ENCODE assay signal across 15 cellular contexts in genomic region chr7:94741179-94741578, GRCh38.
DNase-seq lines count a peak whose midpoint lies in the region; ATAC-seq, FAIRE-seq and TF ChIP-seq lines count a peak whose summit lies in the region.
"Had no signal": no experiment of that assay in that cellular context is flagged by ENCODE, and none has a peak within 500 bp of the region (broad histone marks: within the 10 kb centered on the region; RNA-seq: fewer than 3 reads in every experiment).

No MANE protein-coding gene starts in this region.

- H3K79me2 ChIP-seq in HepG2 (ENCODE audit: insufficient read depth, low read length): no peaks in the 10 kb centered on the region

- CTCF ChIA-PET in HepG2 (lab: Yijun Ruan, JAX; ENCODE audit: low intra/inter-chr PET ratio, low total read pairs): no interaction called here

- intact Hi-C loops in HepG2 (cut with micrococcal nuclease; ENCODE audit: unreplicated experiment) (no loop called here), right lobe of liver (cut with DNase I) (no loop called here), psoas muscle (cut with DNase I) (no loop called here)

- no peak for ATAC-seq in HepG2
- ATAC-seq in right lobe of liver: no peak
- no peak for ATAC-seq in psoas muscle

- no peak overlapping the region for H3K4me3 ChIP-seq in HepG2 (replicated peaks in 1 of 3; ENCODE audit: insufficient read depth in 1 of 3, low read depth in 2 of 3, low read length in 3 of 3)
- no peak overlapping the region for H3K4me3 ChIP-seq in right lobe of liver
- H3K4me3 ChIP-seq in fibroblast of mammary gland (ENCODE audit: control insufficient read depth, low read depth, low read length): no peak overlapping the region
- no peak overlapping the region for H3K4me3 ChIP-seq in psoas muscle

- WGBS in HepG2 (ENCODE audit: low lambda C conversion rate): 10% methylated on average over 2 of the region's 2 CpGs
- WGBS in right lobe of liver (ENCODE audit: insufficient coverage, low coverage, low lambda C conversion rate, missing lambda C conversion rate): 38% methylated on average over 2 of the region's 2 CpGs
- WGBS in psoas muscle, 3 donors: 29 to 40% (median 39%) methylated on average over 2 of the region's 2 CpGs

- no peaks in the 10 kb centered on the region for H4K20me1 ChIP-seq in HepG2 (ENCODE audit: insufficient read depth, low read length)

- no peak overlapping the region for H2AFZ ChIP-seq in HepG2 (ENCODE audit: low read length)

- TF ChIP-seq EP300 in HepG2 (IDR thresholded peaks at IDR 0.05; ENCODE audit: low read depth in 2 of 2, low read length in 2 of 2) (no peak), HepG2 (CRISPR knock-in tag; IDR thresholded peaks at IDR 0.05; ENCODE audit: borderline replicate concordance) (no peak)

- H3K9ac ChIP-seq in HepG2 (ENCODE audit: insufficient read depth, low read depth, low read length): no peak overlapping the region

- no peak for TF ChIP-seq RAD21 in HepG2 (CRISPR knock-in tag; IDR thresholded peaks at IDR 0.05)

- TF ChIP-seq CTCF in HepG2 (CRISPR knock-in tag; IDR thresholded peaks at IDR 0.05) (no peak), right lobe of liver (IDR thresholded peaks at IDR 0.05) (no peak), fibroblast of mammary gland (conservative IDR thresholded peaks at IDR 0.05; ENCODE audit: control insufficient read depth, insufficient read depth, low read depth, low read length) (no peak), psoas muscle (IDR thresholded peaks at IDR 0.05) (no peak)

- in situ Hi-C loops in HepG2 (cut with HindIII; ENCODE audit: extremely low pct_ligation_motif_present, low pct_unique_long_range_greater_than_20kb): no loop called here
- in situ Hi-C loops in SK-MEL-5 (cut with HindIII; ENCODE audit: low pct_unique_long_range_greater_than_20kb, low sequenced_read_pairs): no loop called here

- TF ChIP-seq POLR2A in HepG2 (IDR thresholded peaks at IDR 0.05; ENCODE audit: insufficient read depth in 1 of 2, low read depth in 2 of 2, low read length in 2 of 2): no peak
- no peak for TF ChIP-seq POLR2A in right lobe of liver (IDR thresholded peaks at IDR 0.05)

- no TSS peak for BruUV-seq in HepG2 (replicated peaks; lab: Mats Ljungman, UMichigan)

- peak; percentile 8 for FAIRE-seq in HepG2 (lab: Jason Lieb, UNC)

- no peaks in the 10 kb centered on the region for H3K9me3 ChIP-seq in HepG2 (ENCODE audit: low read length)
- H3K9me3 ChIP-seq in right lobe of liver: no peaks in the 10 kb centered on the region
- H3K9me3 ChIP-seq in psoas muscle: no peaks in the 10 kb centered on the region

- POLR2A ChIA-PET in HepG2 (lab: Yijun Ruan, JAX): no interaction called here

- H3K4me2 ChIP-seq in HepG2 (ENCODE audit: low read depth, low read length): no peak overlapping the region

- H3K36me3 ChIP-seq in HepG2 (replicated peaks in 1 of 2; ENCODE audit: control insufficient read depth in 1 of 2, insufficient read depth in 2 of 2, low read length in 2 of 2) (no peaks in the 10 kb centered on the region), right lobe of liver (no peaks in the 10 kb centered on the region), psoas muscle (ENCODE audit: insufficient read depth in 1 of 2, low read depth in 1 of 2) (no peaks in the 10 kb centered on the region)

- H3K27ac ChIP-seq in HepG2 (ENCODE audit: extremely low read length, insufficient read depth, low read length) (no peak overlapping the region), right lobe of liver (no peak overlapping the region), psoas muscle (no peak overlapping the region)

- DNase-seq in HepG2 (ENCODE audit: low spot score): peak; percentile 7
- no peak for DNase-seq in right lobe of liver
- peak; percentile 27 for DNase-seq in SK-MEL-5 (ENCODE audit: low read depth, low spot score)
- peak; percentile 4 for DNase-seq in fibroblast of mammary gland (ENCODE audit: low read depth)
- no peak for DNase-seq in psoas muscle
- no peak for DNase-seq in SIG-M5 (lab: John Stamatoyannopoulos, UW)
- DNase-seq in Ammon's horn (ENCODE audit: low spot score): no peak
- DNase-seq: COR-L47, H9, NCI-H1048, NCI-H1436 treated with DMSO at 0.1 percent for 48 hours, NCI-H2081 treated with DMSO at 0.1 percent for 48 hours, NCI-H2227 treated with DMSO at 0.1 percent for 48 hours, NCI-H526 treated with DMSO at 0.1 percent for 48 hours, SW 1271 had no signal

- H3K4me1 ChIP-seq in HepG2 (ENCODE audit: insufficient read depth, low read length): 0 out of 2 replicates have a peak, but pooled peaks cover 5% of the 10 kb centered on the region
- H3K4me1 ChIP-seq in right lobe of liver: no peaks in the 10 kb centered on the region
- no peaks in the 10 kb centered on the region for H3K4me1 ChIP-seq in psoas muscle

- H3K27me3 ChIP-seq in HepG2 (ENCODE audit: control insufficient read depth in 1 of 2, insufficient read depth in 2 of 2, low read length in 2 of 2) (peaks cover 0 to 6% of the 10 kb centered on the region in 2 experiments; a peak in 1 of 5 replicates), right lobe of liver (no peaks in the 10 kb centered on the region), psoas muscle (ENCODE audit: insufficient read depth in 3 of 3, low read length in 2 of 3) (no peaks in the 10 kb centered on the region)

TF ChIP-seq in HepG2, 621 proteins besides CTCF, POLR2A, EP300 and RAD21:
- TF ChIP-seq TOE1 (CRISPR knock-in tag; IDR thresholded peaks at IDR 0.05): no peak
- peak; percentile 74; the same call in 1 of the 2 replicates for TF ChIP-seq SIX1 (CRISPR knock-in tag; IDR thresholded peaks at IDR 0.05; ENCODE audit: borderline replicate concordance)
- TF ChIP-seq CEBPG (CRISPR knock-in tag; IDR thresholded peaks at IDR 0.05): peak; percentile 49; the same call in 1 of the 2 replicates
- TF ChIP-seq ARID2 (CRISPR knock-in tag; IDR thresholded peaks at IDR 0.05; ENCODE audit: borderline replicate concordance): no peak
- peak; percentile 82 for TF ChIP-seq CEBPB (IDR thresholded peaks at IDR 0.05; ENCODE audit: borderline replicate concordance, low read depth, low read length)
- no peak for TF ChIP-seq SSRP1 (CRISPR knock-in tag; IDR thresholded peaks at IDR 0.05)
- no peak for TF ChIP-seq KLF12 (CRISPR knock-in tag; IDR thresholded peaks at IDR 0.05; ENCODE audit: borderline replicate concordance)
- no peak for TF ChIP-seq DMTF1 (CRISPR knock-in tag; IDR thresholded peaks at IDR 0.05)
- TF ChIP-seq, protein P1, sequence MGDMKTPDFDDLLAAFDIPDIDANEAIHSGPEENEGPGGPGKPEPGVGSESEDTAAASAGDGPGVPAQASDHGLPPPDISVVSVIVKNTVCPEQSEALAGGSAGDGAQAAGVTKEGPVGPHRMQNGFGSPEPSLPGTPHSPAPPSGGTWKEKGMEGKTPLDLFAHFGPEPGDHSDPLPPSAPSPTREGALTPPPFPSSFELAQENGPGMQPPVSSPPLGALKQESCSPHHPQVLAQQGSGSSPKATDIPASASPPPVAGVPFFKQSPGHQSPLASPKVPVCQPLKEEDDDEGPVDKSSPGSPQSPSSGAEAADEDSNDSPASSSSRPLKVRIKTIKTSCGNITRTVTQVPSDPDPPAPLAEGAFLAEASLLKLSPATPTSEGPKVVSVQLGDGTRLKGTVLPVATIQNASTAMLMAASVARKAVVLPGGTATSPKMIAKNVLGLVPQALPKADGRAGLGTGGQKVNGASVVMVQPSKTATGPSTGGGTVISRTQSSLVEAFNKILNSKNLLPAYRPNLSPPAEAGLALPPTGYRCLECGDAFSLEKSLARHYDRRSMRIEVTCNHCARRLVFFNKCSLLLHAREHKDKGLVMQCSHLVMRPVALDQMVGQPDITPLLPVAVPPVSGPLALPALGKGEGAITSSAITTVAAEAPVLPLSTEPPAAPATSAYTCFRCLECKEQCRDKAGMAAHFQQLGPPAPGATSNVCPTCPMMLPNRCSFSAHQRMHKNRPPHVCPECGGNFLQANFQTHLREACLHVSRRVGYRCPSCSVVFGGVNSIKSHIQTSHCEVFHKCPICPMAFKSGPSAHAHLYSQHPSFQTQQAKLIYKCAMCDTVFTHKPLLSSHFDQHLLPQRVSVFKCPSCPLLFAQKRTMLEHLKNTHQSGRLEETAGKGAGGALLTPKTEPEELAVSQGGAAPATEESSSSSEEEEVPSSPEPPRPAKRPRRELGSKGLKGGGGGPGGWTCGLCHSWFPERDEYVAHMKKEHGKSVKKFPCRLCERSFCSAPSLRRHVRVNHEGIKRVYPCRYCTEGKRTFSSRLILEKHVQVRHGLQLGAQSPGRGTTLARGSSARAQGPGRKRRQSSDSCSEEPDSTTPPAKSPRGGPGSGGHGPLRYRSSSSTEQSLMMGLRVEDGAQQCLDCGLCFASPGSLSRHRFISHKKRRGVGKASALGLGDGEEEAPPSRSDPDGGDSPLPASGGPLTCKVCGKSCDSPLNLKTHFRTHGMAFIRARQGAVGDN (CRISPR knock-in tag; IDR thresholded peaks at IDR 0.05): no peak
- TF ChIP-seq SIX4 (CRISPR knock-in tag; IDR thresholded peaks at IDR 0.05): peak; percentile 24; the same call in 1 of the 2 replicates
- TF ChIP-seq SOX13 (IDR thresholded peaks at IDR 0.05): no peak
- peak in 1 of 2 experiments; percentile 17; a peak in 1 of 4 replicates for TF ChIP-seq SOX13 (CRISPR knock-in tag; conservative IDR thresholded peaks at IDR 0.05 in 1 of 2, IDR thresholded peaks at IDR 0.05 in 1 of 2)

Comparison
In these comparisons a context has a peak if more than half of its experiments do, and no peak if none do; other contexts are left out.
1. DNase-seq: peak in HepG2 (single experiment), SK-MEL-5 (single experiment) and fibroblast of mammary gland (single experiment); none in right lobe of liver (0 of 3), psoas muscle (0 of 2), SIG-M5 (single experiment) and Ammon's horn (single experiment).